Comparison of ENCODE assay signal across 26 cellular contexts in genomic region chr15:61088675-61089074, GRCh38.
DNase-seq lines count a peak whose midpoint lies in the region; ATAC-seq, FAIRE-seq and TF ChIP-seq lines count a peak whose summit lies in the region.
"Had no signal": no experiment of that assay in that cellular context is flagged by ENCODE, and none has a peak within 500 bp of the region (broad histone marks: within the 10 kb centered on the region; RNA-seq: fewer than 3 reads in every experiment).

No MANE protein-coding gene starts in this region.

- ATAC-seq in GM23338 (no peak), HG02938 (IDR thresholded peaks at IDR 0.05; ENCODE audit: unreplicated experiment) (no peak)
- peak; percentile 46 for ATAC-seq in stimulated activated memory B cell treated with anti-CD40 and anti-IgM and Interleukin-4, amounts not matched to agents 10 μg/mL and 1 μg/mL and 100 μg/mL, for 72 hours
- ATAC-seq: HepG2, T-cell had no signal

- H3K4me3 Mint-ChIP-seq in GM23338 = no peak overlapping the region
- H3K4me3 Mint-ChIP-seq in stimulated activated memory B cell treated with anti-CD40 and anti-IgM and Interleukin-4, amounts not matched to agents 10 μg/mL and 1 μg/mL and 100 μg/mL, for 72 hours = no peak overlapping the region
- H3K4me3 Mint-ChIP-seq: CD4-positive, alpha-beta T cell; T-cell had no signal

- peak overlapping the region; percentile 51; the same call in 1 of the 2 replicates for H3K27ac Mint-ChIP-seq in GM23338
- no peak overlapping the region for H3K27ac Mint-ChIP-seq in stimulated activated memory B cell treated with anti-CD40 and anti-IgM and Interleukin-4, amounts not matched to agents 10 μg/mL and 1 μg/mL and 100 μg/mL, for 72 hours
- H3K27ac Mint-ChIP-seq: CD4-positive, alpha-beta T cell; T-cell had no signal

- H3K27me3 ChIP-seq in GM23338 (ENCODE audit: insufficient read depth) (no peaks in the 10 kb centered on the region), osteoblast (ENCODE audit: insufficient read depth, low read length) (no peaks in the 10 kb centered on the region)
- H3K27me3 ChIP-seq: BLaER1, SJSA1 had no signal

- H3K4me2 ChIP-seq in GM23338 = peak overlapping the region; percentile 49
- H3K4me2 ChIP-seq in osteoblast (ENCODE audit: insufficient read depth, low read length) = no peak overlapping the region
- H3K4me2 ChIP-seq: BLaER1, PC-9 had no signal

- no peak for FAIRE-seq in GM12891 (lab: Jason Lieb, UNC)
- FAIRE-seq: A204.1, HepG2 had no signal

- TF ChIP-seq POLR2A in GM12891 (IDR thresholded peaks at IDR 0.05; ENCODE audit: low read depth, low read length) = no peak

- no peaks in the 10 kb centered on the region for H3F3A ChIP-seq in GM23338 (replicated peaks; ENCODE audit: low read depth)

- no peaks in the 10 kb centered on the region for H3K36me3 Mint-ChIP-seq in GM23338 (ENCODE audit: low read depth)
- no peaks in the 10 kb centered on the region for H3K36me3 Mint-ChIP-seq in stimulated activated memory B cell treated with anti-CD40 and anti-IgM and Interleukin-4, amounts not matched to agents 10 μg/mL and 1 μg/mL and 100 μg/mL, for 72 hours
- H3K36me3 Mint-ChIP-seq: T-cell had no signal

- no peaks in the 10 kb centered on the region for H3K9me3 Mint-ChIP-seq in GM23338
- no peaks in the 10 kb centered on the region for H3K9me3 Mint-ChIP-seq in stimulated activated memory B cell treated with anti-CD40 and anti-IgM and Interleukin-4, amounts not matched to agents 10 μg/mL and 1 μg/mL and 100 μg/mL, for 72 hours
- H3K9me3 Mint-ChIP-seq: CD4-positive, alpha-beta T cell; T-cell had no signal

- H2AFZ ChIP-seq in GM23338 (no peak overlapping the region), osteoblast (ENCODE audit: low read length) (no peak overlapping the region)
- H2AFZ ChIP-seq: PC-9 had no signal

- H3K9me3 ChIP-seq in osteoblast (ENCODE audit: low read depth, low read length) = no peaks in the 10 kb centered on the region
- H3K9me3 ChIP-seq: BLaER1, SJSA1 had no signal

- no peak overlapping the region for H3K27ac ChIP-seq in GM23338 (ENCODE audit: low read depth)
- H3K27ac ChIP-seq in osteoblast (ENCODE audit: low read depth, low read length) = no peak overlapping the region
- H3K27ac ChIP-seq: BLaER1, PC-9, SJSA1 had no signal

- no peaks in the 10 kb centered on the region for H4K20me1 ChIP-seq in GM23338 (replicated peaks; ENCODE audit: insufficient read depth)
- H4K20me1 ChIP-seq in osteoblast (ENCODE audit: insufficient read depth, low read length) = peaks cover 2% of the 10 kb centered on the region
- H4K20me1 ChIP-seq: BLaER1 had no signal

- H3K9me2 ChIP-seq in GM23338 (ENCODE audit: insufficient read depth) = 0 out of 2 replicates have a peak, but pooled peaks cover 5% of the 10 kb centered on the region

- peaks cover 4% of the 10 kb centered on the region for H3K27me3 Mint-ChIP-seq in GM23338 (ENCODE audit: insufficient read depth, low read depth, poor library complexity)
- H3K27me3 Mint-ChIP-seq in stimulated activated memory B cell treated with anti-CD40 and anti-IgM and Interleukin-4, amounts not matched to agents 10 μg/mL and 1 μg/mL and 100 μg/mL, for 72 hours = no peaks in the 10 kb centered on the region

- no peak for TF ChIP-seq CTCF in GM23338 (conservative IDR thresholded peaks at IDR 0.05; ENCODE audit: low read depth in 2 of 2)
- TF ChIP-seq CTCF in osteoblast (IDR thresholded peaks at IDR 0.05; ENCODE audit: extremely low read depth, low read depth, low read length) = no peak

- H3K79me2 ChIP-seq in GM23338 (replicated peaks; ENCODE audit: insufficient read depth) = no peaks in the 10 kb centered on the region
- H3K79me2 ChIP-seq in osteoblast (ENCODE audit: insufficient read depth, low read length) = no peaks in the 10 kb centered on the region

- peaks cover 42% of the 10 kb centered on the region for H3K4me1 Mint-ChIP-seq in GM23338
- H3K4me1 Mint-ChIP-seq in stimulated activated memory B cell treated with anti-CD40 and anti-IgM and Interleukin-4, amounts not matched to agents 10 μg/mL and 1 μg/mL and 100 μg/mL, for 72 hours = peaks cover 4% of the 10 kb centered on the region
- H3K4me1 Mint-ChIP-seq: T-cell had no signal

- H3K4me3 ChIP-seq in GM23338 = peak overlapping the region; percentile 8; the same call in 1 of the 2 replicates
- H3K4me3 ChIP-seq in osteoblast (ENCODE audit: insufficient read depth, low read length) = no peak overlapping the region
- H3K4me3 ChIP-seq: BLaER1, PC-9, SJSA1 had no signal

- H3K36me3 ChIP-seq in GM23338 (ENCODE audit: insufficient read depth) (no peaks in the 10 kb centered on the region), osteoblast (ENCODE audit: insufficient read depth, low read length) (no peaks in the 10 kb centered on the region)
- H3K36me3 ChIP-seq: BLaER1, SJSA1 had no signal

- H3K4me1 ChIP-seq in GM23338 (ENCODE audit: insufficient read depth) (peaks cover 41% of the 10 kb centered on the region), osteoblast (ENCODE audit: insufficient read depth, low read length) (peaks cover 4% of the 10 kb centered on the region)
- H3K4me1 ChIP-seq: SJSA1 had no signal

- DNase-seq in GM12891 (ENCODE audit: insufficient read length, low spot score) = no peak
- no peak for DNase-seq in GM23338 (ENCODE audit: low spot score)
- peak; percentile 9 for DNase-seq in MV-4-11 (lab: John Stamatoyannopoulos, UW)
- DNase-seq in GM03348 (ENCODE audit: low spot score) = no peak
- DNase-seq in osteoblast (ENCODE audit: insufficient read length, low spot score, missing footprints) = no peak
- no peak for DNase-seq in hippocampal formation (lab: John Stamatoyannopoulos, UW)
- DNase-seq: CD4-positive, alpha-beta T cell; COR-L47; DMS53; H7; Karpas-422; NCI-H1105; NCI-H146; NCI-H1930; NCI-H2107; NCI-H524; NCI-H748 treated with DMSO at 0.1 percent for 48 hours; PC-9; Right ventricle myocardium superior; T-cell had no signal

TF ChIP-seq in GM12891, 5 proteins besides CTCF, POLR2A, EP300 and RAD21:
- TF ChIP-seq POLR2AphosphoS5 (IDR thresholded peaks at IDR 0.05; ENCODE audit: low read depth, low read length) (no peak), SPI1 (IDR thresholded peaks at IDR 0.05; ENCODE audit: low read depth, low read length) (peak; percentile 96), PAX5 (IDR thresholded peaks at IDR 0.05; ENCODE audit: insufficient read depth, low read length, severe bottlenecking) (no peak)

TF ChIP-seq in GM23338, 12 proteins besides CTCF, POLR2A, EP300 and RAD21:
- TF ChIP-seq EZH2phosphoT487 (IDR thresholded peaks at IDR 0.05; ENCODE audit: unreplicated experiment) (no peak), REST (IDR thresholded peaks at IDR 0.05; ENCODE audit: unreplicated experiment) (no peak), STAT1 (IDR thresholded peaks at IDR 0.05; ENCODE audit: unreplicated experiment) (no peak), POLR2AphosphoS5 (IDR thresholded peaks at IDR 0.05; ENCODE audit: low read depth) (no peak), ZNF114 (CRISPR knock-in tag; IDR thresholded peaks at IDR 0.05) (no peak), EZH2 (IDR thresholded peaks at IDR 0.05; ENCODE audit: low read depth, unreplicated experiment) (no peak), CREB1 (CRISPR knock-in tag; IDR thresholded peaks at IDR 0.05; ENCODE audit: low read depth) (no peak), NANOG (IDR thresholded peaks at IDR 0.05; ENCODE audit: borderline replicate concordance) (no peak)
